Comparison of ENCODE assay signal across 16 cellular contexts in the genomic region with DNA sequence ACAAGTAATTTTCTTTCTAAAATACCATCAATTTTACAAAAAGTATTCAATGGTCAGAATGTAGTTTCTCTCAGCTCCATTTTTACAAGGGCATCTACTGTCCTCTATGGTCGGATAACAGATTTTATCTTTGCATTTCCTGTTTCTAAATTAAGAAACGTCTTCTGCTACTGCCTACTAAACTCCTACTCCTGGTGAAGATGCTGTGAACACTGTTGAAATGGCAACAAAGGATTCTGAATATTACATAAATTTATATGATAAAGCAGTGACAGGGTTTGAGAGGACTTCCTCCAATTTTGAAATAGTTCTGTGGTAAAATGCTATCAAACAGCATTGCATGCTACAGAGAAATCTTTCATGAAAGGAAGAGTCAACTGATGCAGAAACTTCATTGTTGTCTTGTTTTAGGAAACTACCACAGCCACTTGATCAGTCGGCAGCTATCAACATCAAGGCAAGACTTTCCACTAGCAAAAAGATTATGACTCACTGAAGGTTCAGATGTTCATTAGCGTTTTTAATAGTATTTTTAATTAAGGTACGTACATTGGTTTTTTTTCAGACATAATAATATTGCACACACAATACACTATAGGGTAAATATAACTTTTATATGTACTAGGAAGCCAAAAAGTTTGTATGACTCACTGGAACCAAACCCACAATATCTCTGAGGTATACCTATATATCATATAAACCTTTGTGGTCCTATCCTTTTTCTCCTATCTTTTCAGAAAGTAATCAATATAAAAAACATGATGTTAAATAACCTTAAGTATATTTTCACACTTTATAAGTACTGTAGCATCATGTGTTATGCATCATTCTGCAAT.
DNase-seq lines count a peak whose midpoint lies in the region; ATAC-seq, FAIRE-seq and TF ChIP-seq lines count a peak whose summit lies in the region.
"Had no signal": no experiment of that assay in that cellular context is flagged by ENCODE, and none has a peak within 500 bp of the region (broad histone marks: within the 10 kb centered on the region; RNA-seq: fewer than 3 reads in every experiment).

No MANE protein-coding gene starts in this region.

- peak overlapping the region in 6 of 7 donors; percentile 28 to 80 (median 62) for H3K27ac Mint-ChIP-seq in CD14-positive monocyte

- TF ChIP-seq CTCF in CD14-positive monocyte (IDR thresholded peaks at IDR 0.05) (no peak), PC-3 (conservative IDR thresholded peaks at IDR 0.05; ENCODE audit: low read depth, low read length) (no peak), endothelial cell of umbilical vein (IDR thresholded peaks at IDR 0.05; ENCODE audit: extremely low read depth in 1 of 2, insufficient read depth in 1 of 2, low read depth in 1 of 2, low read length in 2 of 2) (no peak), tibial nerve (IDR thresholded peaks at IDR 0.05) (no peak)

- intact Hi-C loops in CD14-positive monocyte (cut with micrococcal nuclease) (no loop called here), PC-3 (cut with micrococcal nuclease) (no loop called here), endothelial cell of umbilical vein (cut with micrococcal nuclease) (no loop called here)

- H3K36me3 Mint-ChIP-seq in CD14-positive monocyte, result peaks cover 0 to 14% of the 10 kb centered on the region in 2 donors

- no peak for TF ChIP-seq POLR2A in endothelial cell of umbilical vein (IDR thresholded peaks at IDR 0.05; ENCODE audit: low read depth, low read length)
- TF ChIP-seq POLR2A in tibial nerve (IDR thresholded peaks at IDR 0.05), result no peak

- POLR2A ChIA-PET in PC-3 (lab: Charles Lee; ENCODE audit: unreplicated experiment) (no interaction called here), endothelial cell of umbilical vein (lab: Charles Lee) (no interaction called here)

- H4K20me1 ChIP-seq in PC-3 (ENCODE audit: low read length), result no peaks in the 10 kb centered on the region
- no peaks in the 10 kb centered on the region for H4K20me1 ChIP-seq in endothelial cell of umbilical vein (replicated peaks; ENCODE audit: control insufficient read depth, extremely low read depth, insufficient read depth, low read length)

- ATAC-seq in PC-3 (peak; percentile 55; the same call in 1 of the 2 replicates), GM21528 (IDR thresholded peaks at IDR 0.05; ENCODE audit: low FRiP score, unreplicated experiment) (no peak)

- H3K9me2 ChIP-seq in PC-3 (replicated peaks; ENCODE audit: low read length), result no peaks in the 10 kb centered on the region

- H3K9me3 Mint-ChIP-seq in CD14-positive monocyte, result peaks cover 0 to 4% (median 0%) of the 10 kb centered on the region in 7 donors

- H2AFZ ChIP-seq in PC-3 (ENCODE audit: low read length) (no peak overlapping the region), endothelial cell of umbilical vein (ENCODE audit: low read depth, low read length) (no peak overlapping the region)

- no peak for TF ChIP-seq EP300 in tibial nerve (IDR thresholded peaks at IDR 0.05)

- H3K36me3 ChIP-seq in PC-3 (ENCODE audit: low read depth, low read length) (no peaks in the 10 kb centered on the region), endothelial cell of umbilical vein (ENCODE audit: control insufficient read depth in 2 of 2, extremely low read depth in 1 of 2, insufficient read depth in 2 of 2, low read length in 2 of 2) (no peaks in the 10 kb centered on the region), tibial nerve (no peaks in the 10 kb centered on the region)
- H3K36me3 ChIP-seq: cardiac muscle cell, ovary had no signal

- H3K9ac ChIP-seq in PC-3 (ENCODE audit: low read length) (no peak overlapping the region), endothelial cell of umbilical vein (replicated peaks; ENCODE audit: extremely low read depth, insufficient read depth, low read length) (no peak overlapping the region)

- H3K27ac ChIP-seq in PC-3 (ENCODE audit: low read length), result no peak overlapping the region
- H3K27ac ChIP-seq in endothelial cell of umbilical vein (ENCODE audit: insufficient read depth, low read depth, low read length), result no peak overlapping the region
- H3K27ac ChIP-seq in tibial nerve, result no peak overlapping the region
- H3K27ac ChIP-seq: cardiac muscle cell, ovary, tibial artery had no signal

- no peaks in the 10 kb centered on the region for H3K27me3 ChIP-seq in PC-3 (ENCODE audit: low read length)
- no peaks in the 10 kb centered on the region for H3K27me3 ChIP-seq in endothelial cell of umbilical vein (ENCODE audit: control insufficient read depth in 2 of 2, insufficient read depth in 2 of 2, low read length in 2 of 2)
- H3K27me3 ChIP-seq in tibial nerve, result no peaks in the 10 kb centered on the region
- H3K27me3 ChIP-seq: cardiac muscle cell, ovary, tibial artery had no signal

- no TSS peak for BruUV-seq in PC-3 (replicated peaks; lab: Mats Ljungman, UMichigan)
- BruUV-seq in endothelial cell of umbilical vein (replicated peaks; lab: Mats Ljungman, UMichigan), result no TSS peak

- no peaks in the 10 kb centered on the region for H3F3A ChIP-seq in PC-3 (ENCODE audit: low read length, unreplicated experiment)

- H3K4me2 ChIP-seq in PC-3 (ENCODE audit: low read length) (no peak overlapping the region), endothelial cell of umbilical vein (ENCODE audit: insufficient read depth, low read length) (peak overlapping the region; percentile 14)

- CTCF ChIA-PET in PC-3 (lab: Charles Lee) (no interaction called here), endothelial cell of umbilical vein (lab: Charles Lee) (no interaction called here)

- H3K79me2 ChIP-seq in PC-3 (ENCODE audit: low read length) (no peaks in the 10 kb centered on the region), endothelial cell of umbilical vein (ENCODE audit: control insufficient read depth, insufficient read depth, low read length) (no peaks in the 10 kb centered on the region)

- dilution Hi-C loops in endothelial cell of umbilical vein (cut with MboI; ENCODE audit: extremely low pct_ligation_motif_present, low sequenced_read_pairs), result no loop called here

- no peak overlapping the region for H3K4me3 ChIP-seq in PC-3 (ENCODE audit: low read length)
- H3K4me3 ChIP-seq in endothelial cell of umbilical vein (replicated peaks in 1 of 3; ENCODE audit: insufficient read depth in 1 of 3, low read depth in 1 of 3, low read length in 3 of 3), result no peak overlapping the region
- no peak overlapping the region for H3K4me3 ChIP-seq in tibial nerve
- H3K4me3 ChIP-seq: cardiac muscle cell, ovary, tibial artery had no signal

- H3K4me1 ChIP-seq in PC-3 (ENCODE audit: insufficient read depth, low read length), result peaks cover 7% of the 10 kb centered on the region; the same call in 1 of the 2 replicates
- peaks cover 6% of the 10 kb centered on the region for H3K4me1 ChIP-seq in endothelial cell of umbilical vein (ENCODE audit: control insufficient read depth, extremely low read depth, insufficient read depth, low read length)
- H3K4me1 ChIP-seq in tibial nerve, result peaks cover 0 to 11% (median 0%) of the 10 kb centered on the region in 4 donors

- peak overlapping the region in 1 of 2 donors; percentile 42 for H3K4me3 Mint-ChIP-seq in CD14-positive monocyte

- peak; percentile 68 for FAIRE-seq in endothelial cell of umbilical vein (lab: Jason Lieb, UNC)
- FAIRE-seq: H1 had no signal

- in situ Hi-C loops in ACHN (cut with HindIII; ENCODE audit: low pct_ligation_motif_present, low pct_unique_long_range_greater_than_20kb, low sequenced_read_pairs), result no loop called here

- 50 to 51% methylated on average over 5 of the region's 5 CpGs for WGBS in tibial nerve, 2 donors

- H3K27me3 Mint-ChIP-seq in CD14-positive monocyte (ENCODE audit: low read depth in 3 of 3), result no peaks in the 10 kb centered on the region

- no peaks in the 10 kb centered on the region for H3K9me1 ChIP-seq in endothelial cell of umbilical vein (replicated peaks; ENCODE audit: control insufficient read depth, extremely low read depth, insufficient read depth, low read length)

- peaks cover 33% of the 10 kb centered on the region for H3K4me1 Mint-ChIP-seq in CD14-positive monocyte

- no peak for DNase-seq in CD14-positive monocyte (ENCODE audit: low spot score)
- peak; percentile 29 for DNase-seq in GF-D8 (lab: John Stamatoyannopoulos, UW)
- peak; percentile 23 for DNase-seq in PC-3
- no peak for DNase-seq in endothelial cell of umbilical vein (ENCODE audit: low read depth, low spot score)
- DNase-seq in ACHN, result no peak
- no peak for DNase-seq in DMS153 treated with DMSO at 0.1 percent for 48 hours (lab: John Stamatoyannopoulos, UW; ENCODE audit: unreplicated experiment)
- no peak for DNase-seq in tibial nerve (ENCODE audit: low spot score in 2 of 2)
- DNase-seq: NCI-H1417 treated with DMSO at 0.1 percent for 48 hours; NCI-H524 treated with DMSO at 0.1 percent for 48 hours; ovary; SHP77; stimulated activated CD4-positive, alpha-beta T cell treated with anti-CD3 and anti-CD28 coated beads, Interleukin-15, amount 100 ng/mL, for 24 hours; tibial artery had no signal

- H3K9me3 ChIP-seq in PC-3 (ENCODE audit: low read length) (no peaks in the 10 kb centered on the region), endothelial cell of umbilical vein (replicated peaks; ENCODE audit: control insufficient read depth, insufficient read depth, low read length) (no peaks in the 10 kb centered on the region), tibial nerve (no peaks in the 10 kb centered on the region)
- H3K9me3 ChIP-seq: ovary, tibial artery had no signal

TF ChIP-seq in endothelial cell of umbilical vein, 7 proteins besides CTCF, POLR2A, EP300 and RAD21:
- TF ChIP-seq GATA2 (IDR thresholded peaks at IDR 0.05; ENCODE audit: insufficient read depth, insufficient read length, low read depth, low read length), result no peak
- no peak for TF ChIP-seq MYC (IDR thresholded peaks at IDR 0.05; ENCODE audit: low read depth, low read length)
- no peak for TF ChIP-seq EZH2 (IDR thresholded peaks at IDR 0.05; ENCODE audit: borderline replicate concordance, low read depth, low read length, severe bottlenecking)
- no peak for TF ChIP-seq FOS (IDR thresholded peaks at IDR 0.05; ENCODE audit: borderline replicate concordance, insufficient read depth, low read length)
TF ChIP-seq in endothelial cell of umbilical vein: peak in this region for 0.

Comparison
In these comparisons a context has a peak if more than half of its experiments do, and no peak if none do; other contexts are left out.
1. DNase-seq: peak in GF-D8 (single experiment) and PC-3 (single experiment); none in CD14-positive monocyte (single experiment), endothelial cell of umbilical vein (single experiment), ACHN (single experiment), DMS153 treated with DMSO at 0.1 percent for 48 hours (single experiment) and tibial nerve (0 of 2).